In genomic region chr7:105653441-105654005, GRCh38 we compare ENCODE assay signal across 1 cellular context.
TF ChIP-seq lines count a peak whose summit lies in the region.

No MANE protein-coding gene starts in this region.

TF ChIP-seq in H1, 55 proteins besides CTCF, POLR2A, EP300 and RAD21:
- TF ChIP-seq E2F6 (IDR thresholded peaks at IDR 0.05) (no peak), MAFK (IDR thresholded peaks at IDR 0.05; ENCODE audit: low read depth, low read length) (no peak), HDAC6 (IDR thresholded peaks at IDR 0.05; ENCODE audit: low read depth, low read length) (no peak), JUN (IDR thresholded peaks at IDR 0.05; ENCODE audit: low read depth, low read length) (no peak), KDM4A (IDR thresholded peaks at IDR 0.05; ENCODE audit: low read depth, low read length, severe bottlenecking) (no peak), BRCA1 (IDR thresholded peaks at IDR 0.05; ENCODE audit: low read depth, low read length) (no peak), EZH2 (IDR thresholded peaks at IDR 0.05; ENCODE audit: low read depth, low read length, severe bottlenecking) (no peak), NANOG (IDR thresholded peaks at IDR 0.05; ENCODE audit: insufficient read depth, low read depth, low read length, poor library complexity, severe bottlenecking) (no peak), SUZ12 (IDR thresholded peaks at IDR 0.05; ENCODE audit: low read length) (no peak), POU5F1 (IDR thresholded peaks at IDR 0.05; ENCODE audit: low read depth, low read length) (no peak)
